ENCODE assay signal across 8 cellular contexts in genomic region chr20:62500237-62500864, GRCh38. TPM values are rescaled to one million over a fixed set of nuclear protein-coding genes. Genes with fewer than 3 reads are reported as not detected.
DNase-seq lines count a peak whose midpoint lies in the region; ATAC-seq, FAIRE-seq and TF ChIP-seq lines count a peak whose summit lies in the region.

No MANE protein-coding gene starts in this region.

- TF ChIP-seq POLR2A in endothelial cell of umbilical vein (IDR thresholded peaks at IDR 0.05; ENCODE audit: low read depth, low read length): no peak

- POLR2A ChIA-PET in endothelial cell of umbilical vein (lab: Charles Lee): no interaction called here

- CTCF ChIA-PET in endothelial cell of umbilical vein (lab: Charles Lee): interaction anchor here (0.6 to 2.1 kb wide), 30 partner anchors 8 to 489 kb away, joined by 3 to 107 read pairs (median 4); partner anchors contain the start of genes CABLES2, RBBP8NL and SLCO4A1

- H4K20me1 ChIP-seq in endothelial cell of umbilical vein (replicated peaks; ENCODE audit: control insufficient read depth, extremely low read depth, insufficient read depth, low read length): no peaks in the 10 kb centered on the region

- no peaks in the 10 kb centered on the region for H3K9me3 ChIP-seq in endothelial cell of umbilical vein (replicated peaks; ENCODE audit: control insufficient read depth, insufficient read depth, low read length)

- no peaks in the 10 kb centered on the region for H3K79me2 ChIP-seq in endothelial cell of umbilical vein (ENCODE audit: control insufficient read depth, insufficient read depth, low read length)

- no peak for ATAC-seq in HG03175 (IDR thresholded peaks at IDR 0.05; ENCODE audit: unreplicated experiment)

- H3K9ac ChIP-seq in endothelial cell of umbilical vein (replicated peaks; ENCODE audit: extremely low read depth, insufficient read depth, low read length): no peak overlapping the region

- intact Hi-C loops in endothelial cell of umbilical vein (cut with micrococcal nuclease): loop anchor here (1.0 to 5.0 kb wide), 3 partner anchors 117 to 307 kb away; no protein-coding TSS in a partner anchor

- H3K27ac ChIP-seq in endothelial cell of umbilical vein (ENCODE audit: insufficient read depth, low read depth, low read length): no peak overlapping the region

- dilution Hi-C loops in endothelial cell of umbilical vein (cut with MboI; ENCODE audit: extremely low pct_ligation_motif_present, low sequenced_read_pairs): no loop called here

- no peak overlapping the region for H3K4me2 ChIP-seq in endothelial cell of umbilical vein (ENCODE audit: insufficient read depth, low read length)

- FAIRE-seq in endothelial cell of umbilical vein (lab: Jason Lieb, UNC): peak; percentile 89

- H3K4me1 ChIP-seq in endothelial cell of umbilical vein (ENCODE audit: control insufficient read depth, extremely low read depth, insufficient read depth, low read length): no peaks in the 10 kb centered on the region

- TF ChIP-seq CTCF in endothelial cell of umbilical vein (IDR thresholded peaks at IDR 0.05; ENCODE audit: extremely low read depth in 1 of 2, insufficient read depth in 1 of 2, low read depth in 1 of 2, low read length in 2 of 2): peak; percentile 77 to 96

- no peaks in the 10 kb centered on the region for H3K36me3 ChIP-seq in H7 (replicated peaks; ENCODE audit: control insufficient read depth, insufficient read depth, low read length)
- H3K36me3 ChIP-seq in endothelial cell of umbilical vein (ENCODE audit: control insufficient read depth in 2 of 2, extremely low read depth in 1 of 2, insufficient read depth in 2 of 2, low read length in 2 of 2): no peaks in the 10 kb centered on the region

- H2AFZ ChIP-seq in endothelial cell of umbilical vein (ENCODE audit: low read depth, low read length): no peak overlapping the region

- no peak overlapping the region for H3K4me3 ChIP-seq in H7 (ENCODE audit: insufficient read depth, low read depth, low read length)
- H3K4me3 ChIP-seq in endothelial cell of umbilical vein (replicated peaks in 1 of 3; ENCODE audit: insufficient read depth in 1 of 3, low read depth in 1 of 3, low read length in 3 of 3): no peak overlapping the region

- no peaks in the 10 kb centered on the region; the same call in 1 of the 2 replicates for H3K27me3 ChIP-seq in H7 (ENCODE audit: control insufficient read depth, insufficient read depth, low read length)
- H3K27me3 ChIP-seq in endothelial cell of umbilical vein (ENCODE audit: control insufficient read depth in 2 of 2, insufficient read depth in 2 of 2, low read length in 2 of 2): no peaks in the 10 kb centered on the region

- DNase-seq in AG20443 (ENCODE audit: low spot score) (peak; percentile 92), H7 (peak; percentile 96), NOMO-1 treated with DMSO at 0.1 percent for 48 hours (lab: John Stamatoyannopoulos, UW; ENCODE audit: unreplicated experiment) (peak; percentile 32), endothelial cell of umbilical vein (ENCODE audit: low read depth, low spot score) (peak; percentile 42), mucosa of gallbladder (ENCODE audit: low spot score) (peak; percentile 66)
- peak; percentile 95 for DNase-seq in activated CD8-positive, alpha-beta memory T cell treated with anti-CD3 and anti-CD28 coated beads, Interleukin-2, amount 50 U/mL, for 48 hours
- peak; percentile 61 to 78 for DNase-seq in stimulated activated CD8-positive, alpha-beta memory T cell treated with anti-CD3 and anti-CD28 coated beads, Interleukin-7, amount 100 ng/mL, for 1 hour (ENCODE audit: low read depth in 2 of 2)

- H3K9me1 ChIP-seq in endothelial cell of umbilical vein (replicated peaks; ENCODE audit: control insufficient read depth, extremely low read depth, insufficient read depth, low read length): no peaks in the 10 kb centered on the region

- BruUV-seq in endothelial cell of umbilical vein (replicated peaks; lab: Mats Ljungman, UMichigan): no TSS peak

TF ChIP-seq in endothelial cell of umbilical vein, 7 proteins besides CTCF, POLR2A, EP300 and RAD21:
- TF ChIP-seq FOS (IDR thresholded peaks at IDR 0.05; ENCODE audit: borderline replicate concordance, insufficient read depth, low read length) (no peak), MAX (IDR thresholded peaks at IDR 0.05; ENCODE audit: insufficient read depth, insufficient read length) (no peak), GATA2 (IDR thresholded peaks at IDR 0.05; ENCODE audit: insufficient read depth, insufficient read length, low read depth, low read length) (no peak), MYC (IDR thresholded peaks at IDR 0.05; ENCODE audit: low read depth, low read length) (no peak), JUN (IDR thresholded peaks at IDR 0.05; ENCODE audit: borderline replicate concordance, insufficient read depth, insufficient read length, low read depth) (no peak), EZH2 (IDR thresholded peaks at IDR 0.05; ENCODE audit: borderline replicate concordance, low read depth, low read length, severe bottlenecking) (no peak), POLR2AphosphoS5 (IDR thresholded peaks at IDR 0.05; ENCODE audit: insufficient read depth, low read depth, low read length) (no peak)

RNA-seq across cellular contexts. Expression of gene GATA5, which starts 24.6 kb away (rescaled TPM):
- 0.55 and 1.5 TPM in 2 replicates for total RNA-seq in H7 (2014; rRNA removed; shearing (Covaris generic))
- total RNA-seq in endothelial cell of umbilical vein (not detected in 2 replicates), mucosa of gallbladder (8.7 TPM)
- polyA plus RNA-seq in endothelial cell of umbilical vein: not detected in 2 replicates
- not detected in 2 replicates for polyA plus RNA-seq in endothelial cell of umbilical vein (2011; cell fraction: cytosol; rRNA removed)
- not detected in 2 replicates for polyA plus RNA-seq in endothelial cell of umbilical vein (2011; cell fraction: nucleus; rRNA removed)
- not detected in 2 replicates for polyA plus RNA-seq in endothelial cell of umbilical vein (2012)
- not detected in 2 replicates for polyA minus RNA-seq in endothelial cell of umbilical vein
- polyA minus RNA-seq in endothelial cell of umbilical vein (2011; cell fraction: cytosol; rRNA and poly(A)+ RNA removed): not detected
- polyA minus RNA-seq in endothelial cell of umbilical vein (2011; cell fraction: nucleus; rRNA and poly(A)+ RNA removed): not detected in 2 replicates

Comparison
In these comparisons a context has a peak if more than half of its experiments do, and no peak if none do; other contexts are left out.
1. DNase-seq: peak in every context shown above with its lines; median percentile 96 in H7; 95 in activated CD8-positive, alpha-beta memory T cell treated with anti-CD3 and anti-CD28 coated beads, Interleukin-2, amount 50 U/mL, for 48 hours; 92 in AG20443; 70 in stimulated activated CD8-positive, alpha-beta memory T cell treated with anti-CD3 and anti-CD28 coated beads, Interleukin-7, amount 100 ng/mL, for 1 hour; 66 in mucosa of gallbladder; 42 in endothelial cell of umbilical vein; 32 in NOMO-1 treated with DMSO at 0.1 percent for 48 hours.